ENCODE assay signal across 8 cellular contexts in genomic region chr16:1533443-1533951, GRCh38. TPM values are rescaled to one million over a fixed set of nuclear protein-coding genes. Genes with fewer than 3 reads are reported as not detected.
DNase-seq lines count a peak whose midpoint lies in the region; ATAC-seq and TF ChIP-seq lines count a peak whose summit lies in the region.

Gene TMEM204, plus strand, starts transcription at chr16:1533666. Its CDS starts 610 bp downstream, at chr16:1534276.

- H3K4me1 ChIP-seq in heart left ventricle (peaks cover 8 to 83% (median 66%) of the 10 kb centered on the region in 12 donors), skeletal muscle tissue (ENCODE audit: control insufficient read depth in 3 of 3, insufficient read depth in 3 of 3, low read length in 3 of 3) (peaks cover 46 to 60% (median 52%) of the 10 kb centered on the region in 3 donors), endodermal cell (ENCODE audit: control insufficient read depth, insufficient read depth, low read length) (no peaks in the 10 kb centered on the region)

- peak within 1 kb of the TSS; percentile 92 to 99 (median 96) for H3K27ac ChIP-seq in heart left ventricle
- H3K27ac ChIP-seq in skeletal muscle tissue (ENCODE audit: low read depth, low read length) = peak within 1 kb of the TSS; percentile 87
- no peak within 1 kb of the TSS for H3K27ac ChIP-seq in endodermal cell (ENCODE audit: low read depth, low read length)

- H3K36me3 Mint-ChIP-seq in activated T-helper 2 cell treated with anti-CD3 and anti-CD28 coated beads, Interferon-gamma antibody, Interleukin-2, Interleukin-4, amounts not matched to agents 10 μg/mL and 5 μg/mL and 100 μg/mL, durations not matched to agents 14 hours and 24 hours and 36 hours (ENCODE audit: low read depth) = peaks cover 33% of the 10 kb centered on the region
- no peaks in the 10 kb centered on the region for H3K36me3 Mint-ChIP-seq in endodermal cell (ENCODE audit: low read depth)

- peak within 1 kb of the TSS; percentile 80 for H3K27ac Mint-ChIP-seq in activated T-helper 2 cell treated with anti-CD3 and anti-CD28 coated beads, Interferon-gamma antibody, Interleukin-2, Interleukin-4, amounts not matched to agents 10 μg/mL and 5 μg/mL and 100 μg/mL, durations not matched to agents 14 hours and 24 hours and 36 hours
- no peak within 1 kb of the TSS for H3K27ac Mint-ChIP-seq in endodermal cell

- H3K9ac ChIP-seq in skeletal muscle tissue (ENCODE audit: low read depth in 1 of 3, low read length in 3 of 3) (peak within 1 kb of the TSS; percentile 53 to 81 (median 74)), endodermal cell (ENCODE audit: extremely low read depth, low read length, poor library complexity, severe bottlenecking) (no peak within 1 kb of the TSS)

- peak within 1 kb of the TSS; percentile 94 for H3K4me3 Mint-ChIP-seq in activated T-helper 2 cell treated with anti-CD3 and anti-CD28 coated beads, Interferon-gamma antibody, Interleukin-2, Interleukin-4, amounts not matched to agents 10 μg/mL and 5 μg/mL and 100 μg/mL, durations not matched to agents 14 hours and 24 hours and 36 hours (ENCODE audit: low read depth)
- no peak within 1 kb of the TSS for H3K4me3 Mint-ChIP-seq in endodermal cell

- H3K4me1 Mint-ChIP-seq in activated T-helper 2 cell treated with anti-CD3 and anti-CD28 coated beads, Interferon-gamma antibody, Interleukin-2, Interleukin-4, amounts not matched to agents 10 μg/mL and 5 μg/mL and 100 μg/mL, durations not matched to agents 14 hours and 24 hours and 36 hours (ENCODE audit: low read depth) = peaks cover 31% of the 10 kb centered on the region
- no peaks in the 10 kb centered on the region for H3K4me1 Mint-ChIP-seq in endodermal cell

- intact Hi-C loops in activated T-helper 2 cell treated with anti-CD3 and anti-CD28 coated beads, Interferon-gamma antibody, Interleukin-2, Interleukin-4, amounts not matched to agents 10 μg/mL and 5 μg/mL and 100 μg/mL, durations not matched to agents 14 hours and 24 hours and 36 hours (cut with micrococcal nuclease) = loop anchor here (10.0 kb wide), 1 partner anchor 171 kb away; the partner anchor contains the start of gene MAPK8IP3
- intact Hi-C loops in heart left ventricle (cut with DNase I) = loop anchor here in 4 of 10 donors (1.0 to 5.0 kb wide), 4 partner anchors 10 to 79 kb away; partner anchors contain the start of genes TELO2 (in 2 of the 4), CRAMP1 (in 1 of the 4) and IFT140 (in 1 of the 4)

- H3K36me3 ChIP-seq in heart left ventricle (peaks cover 0 to 32% (median 26%) of the 10 kb centered on the region in 9 donors), skeletal muscle tissue (ENCODE audit: control insufficient read depth in 3 of 3, insufficient read depth in 3 of 3, low read length in 3 of 3) (peaks cover 7 to 21% (median 10%) of the 10 kb centered on the region in 3 donors), endodermal cell (ENCODE audit: control insufficient read depth, insufficient read depth, low read length) (no peaks in the 10 kb centered on the region)

- H3K9me3 ChIP-seq in heart left ventricle (no peaks in the 10 kb centered on the region), skeletal muscle tissue (ENCODE audit: control insufficient read depth in 3 of 3, low read length in 3 of 3) (no peaks in the 10 kb centered on the region), endodermal cell (ENCODE audit: control insufficient read depth, low read length) (no peaks in the 10 kb centered on the region)

- H3K27me3 Mint-ChIP-seq in activated T-helper 2 cell treated with anti-CD3 and anti-CD28 coated beads, Interferon-gamma antibody, Interleukin-2, Interleukin-4, amounts not matched to agents 10 μg/mL and 5 μg/mL and 100 μg/mL, durations not matched to agents 14 hours and 24 hours and 36 hours (ENCODE audit: low read depth) = no peaks in the 10 kb centered on the region
- H3K27me3 Mint-ChIP-seq in endodermal cell (ENCODE audit: insufficient read depth) = no peaks in the 10 kb centered on the region

- H3K4me3 ChIP-seq in GM12875 (ENCODE audit: low read depth, low read length) = peak within 1 kb of the TSS; percentile 46
- peak within 1 kb of the TSS; percentile 66 to 93 (median 87) for H3K4me3 ChIP-seq in heart left ventricle
- H3K4me3 ChIP-seq in skeletal muscle tissue (ENCODE audit: low read length in 3 of 3) = peak within 1 kb of the TSS; percentile 66 to 76 (median 75)
- H3K4me3 ChIP-seq in endodermal cell (ENCODE audit: low read length) = no peak within 1 kb of the TSS

- H3K9me3 Mint-ChIP-seq in activated T-helper 2 cell treated with anti-CD3 and anti-CD28 coated beads, Interferon-gamma antibody, Interleukin-2, Interleukin-4, amounts not matched to agents 10 μg/mL and 5 μg/mL and 100 μg/mL, durations not matched to agents 14 hours and 24 hours and 36 hours = no peaks in the 10 kb centered on the region
- H3K9me3 Mint-ChIP-seq in endodermal cell = no peaks in the 10 kb centered on the region

- peaks cover 0 to 17% (median 0%) of the 10 kb centered on the region in 9 donors for H3K27me3 ChIP-seq in heart left ventricle
- H3K27me3 ChIP-seq in skeletal muscle tissue (ENCODE audit: control insufficient read depth in 3 of 3, insufficient read depth in 3 of 3, low read length in 3 of 3) = no peaks in the 10 kb centered on the region
- H3K27me3 ChIP-seq in endodermal cell (ENCODE audit: control insufficient read depth, insufficient read depth, low read length, poor library complexity, severe bottlenecking) = no peaks in the 10 kb centered on the region

- 26 to 42% (median 37%) methylated on average over 17 to 27 of the region's 27 CpGs for WGBS in heart left ventricle, 4 donors
- WGBS in endodermal cell (ENCODE audit: insufficient coverage in 1 of 2, insufficient read length in 1 of 2), 2 experiments = 92% methylated on average over 23 to 27 of the region's 27 CpGs

- peak in 1 of 2 donors; percentile 93 for TF ChIP-seq POLR2A in heart left ventricle (IDR thresholded peaks at IDR 0.05)

- peak; percentile 52 to 76 (median 62) for ATAC-seq in heart left ventricle

- TF ChIP-seq CTCF in GM12875 (IDR thresholded peaks at IDR 0.05; ENCODE audit: borderline replicate concordance, insufficient read depth, low read depth, low read length) = no peak
- TF ChIP-seq CTCF in heart left ventricle (IDR thresholded peaks at IDR 0.05) = no peak
- no peak for TF ChIP-seq CTCF in endodermal cell (conservative IDR thresholded peaks at IDR 0.05)

- DNase-seq in activated T-helper 2 cell treated with anti-CD3 and anti-CD28 coated beads, Interferon-gamma antibody, Interleukin-2, Interleukin-4, amounts not matched to agents 10 μg/mL and 5 μg/mL and 100 μg/mL, durations not matched to agents 14 hours and 24 hours and 36 hours (ENCODE audit: low spot score) = peak; percentile 37
- peak; percentile 87 to 91 (median 90) for DNase-seq in heart left ventricle
- no peak for DNase-seq in NCI-H1436 (lab: John Stamatoyannopoulos, UW)
- DNase-seq in midbrain (lab: John Stamatoyannopoulos, UW) = no peak
- no peak for DNase-seq in endodermal cell
- no peak for DNase-seq in AML-193 (lab: John Stamatoyannopoulos, UW)

RNA-seq across cellular contexts. Expression of gene TMEM204, which starts in this region (rescaled TPM):
- 17.2 and 17.8 TPM in 2 replicates for total RNA-seq in activated T-helper 2 cell treated with anti-CD3 and anti-CD28 coated beads, Interferon-gamma antibody, Interleukin-2, Interleukin-4, amounts not matched to agents 10 μg/mL and 5 μg/mL and 100 μg/mL, durations not matched to agents 14 hours and 24 hours and 36 hours
- total RNA-seq in heart left ventricle = 10 to 100 TPM; 14.0 to 64.2 (median 19.5) TPM
- polyA plus RNA-seq in heart left ventricle = 10 to 100 TPM; 29.0 to 37.4 TPM
- total RNA-seq in skeletal muscle tissue = 8.9 TPM
- not detected for total RNA-seq in endodermal cell
- polyA plus RNA-seq in endodermal cell (2013, experiment 1 of 2) = 0.32 TPM
- polyA plus RNA-seq in endodermal cell (2013, experiment 2 of 2) = 0.66 TPM

Comparison
In these comparisons a context has a peak if more than half of its experiments do, and no peak if none do; other contexts are left out.
1. DNase-seq: peak in activated T-helper 2 cell treated with anti-CD3 and anti-CD28 coated beads, Interferon-gamma antibody, Interleukin-2, Interleukin-4, amounts not matched to agents 10 μg/mL and 5 μg/mL and 100 μg/mL, durations not matched to agents 14 hours and 24 hours and 36 hours (single experiment) and heart left ventricle (5 of 5); none in NCI-H1436 (single experiment), midbrain (single experiment), endodermal cell (single experiment) and AML-193 (0 of 2).